ENCODE assay signal across 18 cellular contexts in the genomic region with DNA sequence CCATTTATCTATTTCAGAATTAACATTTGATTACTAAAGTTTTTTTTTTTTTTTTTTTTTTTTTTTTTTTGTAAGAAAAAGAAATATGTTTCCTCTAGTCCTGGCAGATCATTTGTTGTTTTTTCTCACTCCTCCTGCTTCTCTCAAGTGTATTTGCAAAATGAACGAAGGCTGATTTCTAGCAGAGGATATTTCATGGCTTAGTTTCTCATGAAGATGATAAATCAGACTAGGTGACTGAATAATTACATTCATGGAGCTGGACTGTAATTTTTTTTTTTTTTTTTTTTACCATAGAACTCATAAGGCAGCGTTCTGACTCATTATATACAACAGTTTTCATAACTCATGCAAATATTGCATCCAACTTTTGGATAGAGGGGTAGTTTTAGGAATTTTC.
A peak's percentile ranks its signal among the peaks of the same experiment; 100 is the strongest.
DNase-seq lines count a peak whose midpoint lies in the region; ATAC-seq, FAIRE-seq and TF ChIP-seq lines count a peak whose summit lies in the region.
"Had no signal": no experiment of that assay in that cellular context is flagged by ENCODE, and none has a peak within 500 bp of the region (broad histone marks: within the 10 kb centered on the region; RNA-seq: fewer than 3 reads in every experiment).

No MANE protein-coding gene starts in this region.

- FAIRE-seq in bronchial epithelial cell (lab: Jason Lieb, UNC) (no peak), kidney (lab: Jason Lieb, UNC) (no peak)
- FAIRE-seq: GM19239, K562 had no signal

- no peaks in the 10 kb centered on the region for H3K36me3 ChIP-seq in GM23248 (ENCODE audit: low read depth)
- no peaks in the 10 kb centered on the region for H3K36me3 ChIP-seq in bronchial epithelial cell (ENCODE audit: control insufficient read depth, insufficient read depth, low read length)
- no peaks in the 10 kb centered on the region for H3K36me3 ChIP-seq in kidney (ENCODE audit: control insufficient read depth in 1 of 2, insufficient read depth in 2 of 2, low read length in 2 of 2)
- H3K36me3 ChIP-seq: HAP-1 had no signal

- H3K9me2 ChIP-seq in GM23248 (ENCODE audit: insufficient read depth) = no peaks in the 10 kb centered on the region

- H3K9me3 ChIP-seq in GM23248 (ENCODE audit: low read depth) = no peaks in the 10 kb centered on the region
- no peaks in the 10 kb centered on the region for H3K9me3 ChIP-seq in kidney (ENCODE audit: control insufficient read depth in 1 of 2, low read length in 2 of 2)
- H3K9me3 ChIP-seq: HAP-1 had no signal

- peaks cover 15% of the 10 kb centered on the region for H3K4me1 Mint-ChIP-seq in nephron
- no peaks in the 10 kb centered on the region for H3K4me1 Mint-ChIP-seq in stimulated activated memory B cell treated with anti-CD40 and anti-IgM and Interleukin-4, amounts not matched to agents 10 μg/mL and 1 μg/mL and 100 μg/mL, for 72 hours
- H3K4me1 Mint-ChIP-seq: CD14-positive monocyte had no signal

- no peak overlapping the region for H3K4me3 Mint-ChIP-seq in nephron
- no peak overlapping the region for H3K4me3 Mint-ChIP-seq in stimulated activated memory B cell treated with anti-CD40 and anti-IgM and Interleukin-4, amounts not matched to agents 10 μg/mL and 1 μg/mL and 100 μg/mL, for 72 hours
- H3K4me3 Mint-ChIP-seq: CD14-positive monocyte had no signal

- H3K27me3 Mint-ChIP-seq in nephron (ENCODE audit: low read depth) = no peaks in the 10 kb centered on the region
- no peaks in the 10 kb centered on the region for H3K27me3 Mint-ChIP-seq in stimulated activated memory B cell treated with anti-CD40 and anti-IgM and Interleukin-4, amounts not matched to agents 10 μg/mL and 1 μg/mL and 100 μg/mL, for 72 hours

- H3K4me3 ChIP-seq in GM23248 (no peak overlapping the region), bronchial epithelial cell (ENCODE audit: low read depth, low read length) (no peak overlapping the region), kidney (ENCODE audit: low read length in 2 of 2) (no peak overlapping the region)
- H3K4me3 ChIP-seq: HAP-1, K562 had no signal

- H3K27me3 ChIP-seq in GM23248 (replicated peaks; ENCODE audit: insufficient read depth) = peaks cover 12% of the 10 kb centered on the region; the same call in 1 of the 2 replicates
- no peaks in the 10 kb centered on the region for H3K27me3 ChIP-seq in bronchial epithelial cell (ENCODE audit: control insufficient read depth, insufficient read depth, low read length)

- no peak overlapping the region for H2AFZ ChIP-seq in GM23248

- no peak overlapping the region for H3K9ac ChIP-seq in GM23248
- no peak overlapping the region for H3K9ac ChIP-seq in kidney (ENCODE audit: low read length in 2 of 2)

- no peak for ATAC-seq in GM18511 (IDR thresholded peaks at IDR 0.05; ENCODE audit: unreplicated experiment)
- no peak for ATAC-seq in stimulated activated memory B cell treated with anti-CD40 and anti-IgM and Interleukin-4, amounts not matched to agents 10 μg/mL and 1 μg/mL and 100 μg/mL, for 72 hours
- ATAC-seq: K562 had no signal

- no peaks in the 10 kb centered on the region for H3K36me3 Mint-ChIP-seq in nephron (ENCODE audit: low read depth)
- no peaks in the 10 kb centered on the region for H3K36me3 Mint-ChIP-seq in stimulated activated memory B cell treated with anti-CD40 and anti-IgM and Interleukin-4, amounts not matched to agents 10 μg/mL and 1 μg/mL and 100 μg/mL, for 72 hours
- H3K36me3 Mint-ChIP-seq: CD14-positive monocyte had no signal

- no peaks in the 10 kb centered on the region for H3K79me2 ChIP-seq in GM23248 (ENCODE audit: insufficient read depth)

- no peaks in the 10 kb centered on the region for H4K20me1 ChIP-seq in GM23248 (ENCODE audit: insufficient read depth)

- H3K27ac Mint-ChIP-seq in nephron = peak overlapping the region; percentile 47 to 83 (median 57)
- H3K27ac Mint-ChIP-seq in stimulated activated memory B cell treated with anti-CD40 and anti-IgM and Interleukin-4, amounts not matched to agents 10 μg/mL and 1 μg/mL and 100 μg/mL, for 72 hours = no peak overlapping the region
- H3K27ac Mint-ChIP-seq: CD14-positive monocyte had no signal

- DNase-seq in GM23248 (peak; percentile 1), HS-5 (ENCODE audit: low read depth) (peak; percentile 9), bronchial epithelial cell (ENCODE audit: low read depth) (peak; percentile 64), posterior cingulate gyrus (no peak), kidney (no peak)
- DNase-seq: AML-193; DMS153; NCI-H187 treated with DMSO at 0.1 percent for 48 hours; NCI-H345; NK-92 treated with Interleukin-12 subunit alpha and Interleukin-12 subunit beta, amount 100 ng/mL, for 24 hours had no signal

- no peaks in the 10 kb centered on the region for H3K9me3 Mint-ChIP-seq in nephron
- no peaks in the 10 kb centered on the region for H3K9me3 Mint-ChIP-seq in stimulated activated memory B cell treated with anti-CD40 and anti-IgM and Interleukin-4, amounts not matched to agents 10 μg/mL and 1 μg/mL and 100 μg/mL, for 72 hours

- peak overlapping the region; percentile 64 for H3K4me2 ChIP-seq in GM23248 (ENCODE audit: unreplicated experiment)

- no peak overlapping the region for H3K27ac ChIP-seq in GM23248
- no peak overlapping the region for H3K27ac ChIP-seq in kidney (ENCODE audit: low read depth in 2 of 2, low read length in 2 of 2)
- H3K27ac ChIP-seq: HL-60 had no signal

- WGBS in GM23248 (ENCODE audit: low coverage in 1 of 2, low lambda C conversion rate in 2 of 2, missing lambda C conversion rate in 2 of 2), 2 experiments = 86 to 87% methylated on average over 2 of the region's 2 CpGs

- H3K4me1 ChIP-seq in GM23248 (ENCODE audit: insufficient read depth) = peaks cover 13% of the 10 kb centered on the region
- no peaks in the 10 kb centered on the region for H3K4me1 ChIP-seq in kidney (ENCODE audit: control insufficient read depth in 1 of 2, insufficient read depth in 1 of 2, low read depth in 1 of 2, low read length in 2 of 2)
- H3K4me1 ChIP-seq: HAP-1 had no signal

- TF ChIP-seq CTCF in bronchial epithelial cell (IDR thresholded peaks at IDR 0.05; ENCODE audit: insufficient read depth, low read length, severe bottlenecking) (no peak), nephron (IDR thresholded peaks at IDR 0.05; ENCODE audit: unreplicated experiment in 3 of 3) (no peak), kidney (IDR thresholded peaks at IDR 0.05; ENCODE audit: borderline replicate concordance, extremely low read depth, insufficient read depth) (no peak)

- H3F3A ChIP-seq in GM23248 (ENCODE audit: insufficient read depth) = peaks cover 7% of the 10 kb centered on the region; the same call in 1 of the 2 replicates

- in situ Hi-C loops in GM23248 (cut with MboI) = no loop called here

- intact Hi-C loops in posterior cingulate gyrus (cut with DNase I) = no loop called here
- intact Hi-C loops in kidney (cut with DNase I) = no loop called here

Comparison
In these comparisons a context has a peak if more than half of its experiments do, and no peak if none do; other contexts are left out.
1. DNase-seq: peak in GM23248 (single experiment), HS-5 (single experiment) and bronchial epithelial cell (single experiment); none in posterior cingulate gyrus (0 of 10) and kidney (single experiment).